In genomic region chr18:3252843-3253242, GRCh38 we compare ENCODE assay signal across 16 cellular contexts. TPM values are rescaled to one million over a fixed set of nuclear protein-coding genes. Genes with fewer than 3 reads are reported as not detected.
DNase-seq lines count a peak whose midpoint lies in the region; ATAC-seq and TF ChIP-seq lines count a peak whose summit lies in the region.
"Had no signal": no experiment of that assay in that cellular context is flagged by ENCODE, and none has a peak within 500 bp of the region (broad histone marks: within the 10 kb centered on the region; RNA-seq: fewer than 3 reads in every experiment).

No MANE protein-coding gene starts in this region.

- no peak overlapping the region for H3K9ac ChIP-seq in mesenchymal stem cell (ENCODE audit: low read length)

- H3K4me1 ChIP-seq in right cardiac atrium (ENCODE audit: control insufficient read depth, insufficient read depth, low read length) (peaks cover 4% of the 10 kb centered on the region), mesenchymal stem cell (ENCODE audit: control insufficient read depth, insufficient read depth, low read depth, low read length) (peaks cover 5% of the 10 kb centered on the region), tibial artery (peaks cover 0 to 87% (median 46%) of the 10 kb centered on the region in 4 donors)

- H2BK120ac ChIP-seq in mesenchymal stem cell (ENCODE audit: low read depth, low read length): no peak overlapping the region

- H3K36me3 ChIP-seq in mesenchymal stem cell (ENCODE audit: control insufficient read depth in 1 of 2, insufficient read depth in 2 of 2, low read depth in 1 of 2, low read length in 2 of 2) (peaks cover 11 to 61% of the 10 kb centered on the region in 2 experiments), tibial artery (peaks cover 48 to 50% (median 48%) of the 10 kb centered on the region in 3 donors)

- intact Hi-C loops in right cardiac atrium (cut with DNase I): no loop called here
- intact Hi-C loops in cardiac septum (cut with DNase I): no loop called here
- intact Hi-C loops in activated T-helper 1 cell treated with anti-CD3 and anti-CD28 coated beads, Interleukin-12 subunit alpha, Interleukin-12 subunit beta, Interleukin-2, Interleukin-4 antibody, amounts not matched to agents 30 ng/mL and 10 ng/mL and 1 ng/mL, durations not matched to agents 14 hours and 24 hours and 36 hours (cut with micrococcal nuclease): no loop called here
- intact Hi-C loops in tibial artery (cut with DNase I; ENCODE audit: low total_unique reads): no loop called here

- H3K27ac Mint-ChIP-seq in activated T-helper 1 cell treated with anti-CD3 and anti-CD28 coated beads, Interleukin-12 subunit alpha, Interleukin-12 subunit beta, Interleukin-2, Interleukin-4 antibody, amounts not matched to agents 30 ng/mL and 10 ng/mL and 1 ng/mL, durations not matched to agents 14 hours and 24 hours and 36 hours: peak overlapping the region; percentile 46
- H3K27ac Mint-ChIP-seq: stimulated activated naive B cell treated with anti-CD40 and anti-IgM and Interleukin-4, amounts not matched to agents 10 μg/mL and 1 μg/mL and 100 μg/mL, for 72 hours had no signal

- H3K23ac ChIP-seq in mesenchymal stem cell (ENCODE audit: low read length in 2 of 2): no peak overlapping the region

- H3K27me3 Mint-ChIP-seq in activated T-helper 1 cell treated with anti-CD3 and anti-CD28 coated beads, Interleukin-12 subunit alpha, Interleukin-12 subunit beta, Interleukin-2, Interleukin-4 antibody, amounts not matched to agents 30 ng/mL and 10 ng/mL and 1 ng/mL, durations not matched to agents 14 hours and 24 hours and 36 hours (ENCODE audit: insufficient read depth): no peaks in the 10 kb centered on the region
- H3K27me3 Mint-ChIP-seq: stimulated activated naive B cell treated with anti-CD40 and anti-IgM and Interleukin-4, amounts not matched to agents 10 μg/mL and 1 μg/mL and 100 μg/mL, for 72 hours had no signal

- no peak overlapping the region for H2AK5ac ChIP-seq in mesenchymal stem cell (ENCODE audit: low read length, severe bottlenecking)

- H3K27me3 ChIP-seq in right cardiac atrium (ENCODE audit: control insufficient read depth, insufficient read depth) (no peaks in the 10 kb centered on the region), mesenchymal stem cell (ENCODE audit: control insufficient read depth in 1 of 2, insufficient read depth in 1 of 2, low read length in 2 of 2) (no peaks in the 10 kb centered on the region), tibial artery (no peaks in the 10 kb centered on the region)

- H3K4me3 ChIP-seq in right cardiac atrium (ENCODE audit: low read length) (peak overlapping the region; percentile 26), mesenchymal stem cell (ENCODE audit: insufficient read depth in 1 of 2, low read depth in 1 of 2, low read length in 2 of 2) (no peak overlapping the region), tibial artery (peak overlapping the region; percentile 1 to 6)

- H2AFZ ChIP-seq in mesenchymal stem cell (ENCODE audit: low read depth, low read length): no peak overlapping the region

- no peak overlapping the region for H2BK5ac ChIP-seq in mesenchymal stem cell (ENCODE audit: low read depth, low read length, poor library complexity, severe bottlenecking)

- no peak overlapping the region for H3K18ac ChIP-seq in mesenchymal stem cell (ENCODE audit: low read depth in 1 of 2, low read length in 2 of 2)

- H3K4me3 Mint-ChIP-seq in activated T-helper 1 cell treated with anti-CD3 and anti-CD28 coated beads, Interleukin-12 subunit alpha, Interleukin-12 subunit beta, Interleukin-2, Interleukin-4 antibody, amounts not matched to agents 30 ng/mL and 10 ng/mL and 1 ng/mL, durations not matched to agents 14 hours and 24 hours and 36 hours: peak overlapping the region; percentile 28
- H3K4me3 Mint-ChIP-seq: CD14-positive monocyte; stimulated activated naive B cell treated with anti-CD40 and anti-IgM and Interleukin-4, amounts not matched to agents 10 μg/mL and 1 μg/mL and 100 μg/mL, for 72 hours had no signal

- no peak for TF ChIP-seq CTCF in tibial artery (IDR thresholded peaks at IDR 0.05)

- no peak overlapping the region for H2BK15ac ChIP-seq in mesenchymal stem cell (ENCODE audit: low read depth, poor library complexity, severe bottlenecking)

- H4K8ac ChIP-seq in mesenchymal stem cell (ENCODE audit: low read length): no peak overlapping the region

- H3K9me3 ChIP-seq in right cardiac atrium (ENCODE audit: control insufficient read depth, low read length): no peaks in the 10 kb centered on the region
- H3K9me3 ChIP-seq in mesenchymal stem cell (ENCODE audit: control insufficient read depth, low read length): no peaks in the 10 kb centered on the region
- H3K9me3 ChIP-seq in tibial artery: no peaks in the 10 kb centered on the region

- H2BK12ac ChIP-seq in mesenchymal stem cell (ENCODE audit: low read length in 2 of 2): no peak overlapping the region

- no peak overlapping the region for H3K14ac ChIP-seq in mesenchymal stem cell (ENCODE audit: low read length in 2 of 2)

- H3K4ac ChIP-seq in mesenchymal stem cell (ENCODE audit: low read depth in 1 of 2, low read length in 2 of 2): no peak overlapping the region

- DNase-seq in right cardiac atrium (no peak), cardiac septum (ENCODE audit: low spot score) (no peak), mesenchymal stem cell (no peak), tibial artery (no peak)
- DNase-seq in activated T-helper 1 cell treated with anti-CD3 and anti-CD28 coated beads, Interleukin-12 subunit alpha, Interleukin-12 subunit beta, Interleukin-2, Interleukin-4 antibody, amounts not matched to agents 30 ng/mL and 10 ng/mL and 1 ng/mL, durations not matched to agents 14 hours and 24 hours and 36 hours (ENCODE audit: low spot score): no peak
- DNase-seq: activated CD4-positive, alpha-beta T cell treated with anti-CD3 and anti-CD28 coated beads for 4 hours; amniotic stem cell; Kasumi-1; NCI-H2081; NK-92 treated with Interleukin-12 subunit alpha and Interleukin-12 subunit beta, amount 100 ng/mL, for 24 hours; stimulated activated naive B cell treated with anti-CD40 and anti-IgM and Interleukin-4, amounts not matched to agents 10 μg/mL and 1 μg/mL and 100 μg/mL, for 72 hours had no signal

- H3K27ac ChIP-seq in right cardiac atrium (ENCODE audit: low read length) (peak overlapping the region; percentile 92), mesenchymal stem cell (ENCODE audit: low read length, poor library complexity, severe bottlenecking) (peak overlapping the region; percentile 19), tibial artery (peak overlapping the region; percentile 93 to 98)

- H4K91ac ChIP-seq in mesenchymal stem cell (ENCODE audit: low read length): no peak overlapping the region

- no peaks in the 10 kb centered on the region for H3K9me3 Mint-ChIP-seq in activated T-helper 1 cell treated with anti-CD3 and anti-CD28 coated beads, Interleukin-12 subunit alpha, Interleukin-12 subunit beta, Interleukin-2, Interleukin-4 antibody, amounts not matched to agents 30 ng/mL and 10 ng/mL and 1 ng/mL, durations not matched to agents 14 hours and 24 hours and 36 hours
- H3K9me3 Mint-ChIP-seq: CD14-positive monocyte; stimulated activated naive B cell treated with anti-CD40 and anti-IgM and Interleukin-4, amounts not matched to agents 10 μg/mL and 1 μg/mL and 100 μg/mL, for 72 hours had no signal

- WGBS in right cardiac atrium: 83% methylated on average over 1 of the region's 1 CpG
- no CpG with 5 or more reads among the region's 1 CpG for WGBS in mesenchymal stem cell

- ATAC-seq in right cardiac atrium (no peak), HG03565 (IDR thresholded peaks at IDR 0.05; ENCODE audit: unreplicated experiment) (no peak), GM19328 (IDR thresholded peaks at IDR 0.05; ENCODE audit: unreplicated experiment) (no peak), HG03342 (IDR thresholded peaks at IDR 0.05; ENCODE audit: unreplicated experiment) (no peak)
- ATAC-seq: left lobe of liver; stimulated activated naive B cell treated with anti-CD40 and anti-IgM and Interleukin-4, amounts not matched to agents 10 μg/mL and 1 μg/mL and 100 μg/mL, for 72 hours had no signal

- H3K4me2 ChIP-seq in mesenchymal stem cell (ENCODE audit: low read length, poor library complexity, severe bottlenecking): no peak overlapping the region

- H3K4me1 Mint-ChIP-seq in activated T-helper 1 cell treated with anti-CD3 and anti-CD28 coated beads, Interleukin-12 subunit alpha, Interleukin-12 subunit beta, Interleukin-2, Interleukin-4 antibody, amounts not matched to agents 30 ng/mL and 10 ng/mL and 1 ng/mL, durations not matched to agents 14 hours and 24 hours and 36 hours (ENCODE audit: low read depth): peaks cover 79% of the 10 kb centered on the region

- peaks cover 55% of the 10 kb centered on the region for H3K36me3 Mint-ChIP-seq in activated T-helper 1 cell treated with anti-CD3 and anti-CD28 coated beads, Interleukin-12 subunit alpha, Interleukin-12 subunit beta, Interleukin-2, Interleukin-4 antibody, amounts not matched to agents 30 ng/mL and 10 ng/mL and 1 ng/mL, durations not matched to agents 14 hours and 24 hours and 36 hours (ENCODE audit: low read depth)

- H3K79me1 ChIP-seq in mesenchymal stem cell (replicated peaks; ENCODE audit: low read length, poor library complexity, severe bottlenecking): peaks cover 2% of the 10 kb centered on the region

RNA-seq across cellular contexts. Expression of gene MYL12A, which starts 5.2 kb away (rescaled TPM):
- total RNA-seq in right cardiac atrium (100 to 1,000 TPM; 493 to 926 (median 671) TPM), cardiac septum (4,186 TPM)
- 1,833 TPM for polyA plus RNA-seq in right cardiac atrium
- total RNA-seq in activated T-helper 1 cell treated with anti-CD3 and anti-CD28 coated beads, Interleukin-12 subunit alpha, Interleukin-12 subunit beta, Interleukin-2, Interleukin-4 antibody, amounts not matched to agents 30 ng/mL and 10 ng/mL and 1 ng/mL, durations not matched to agents 14 hours and 24 hours and 36 hours: 330 and 334 TPM in 2 replicates
- polyA plus RNA-seq in mesenchymal stem cell (2013, experiment 1 of 2): 689 TPM
- polyA plus RNA-seq in mesenchymal stem cell (2013, experiment 2 of 2): 719 TPM

RNA-seq across cellular contexts. Expression of gene MYL12B, which starts 9.1 kb away (rescaled TPM):
- 100 to 1,000 TPM; 171 to 199 (median 174) TPM for total RNA-seq in right cardiac atrium
- polyA plus RNA-seq in right cardiac atrium: 343 TPM
- 228 TPM for total RNA-seq in cardiac septum
- total RNA-seq in activated T-helper 1 cell treated with anti-CD3 and anti-CD28 coated beads, Interleukin-12 subunit alpha, Interleukin-12 subunit beta, Interleukin-2, Interleukin-4 antibody, amounts not matched to agents 30 ng/mL and 10 ng/mL and 1 ng/mL, durations not matched to agents 14 hours and 24 hours and 36 hours: 234 and 235 TPM in 2 replicates
- 460 TPM for polyA plus RNA-seq in mesenchymal stem cell (2013, experiment 1 of 2)
- polyA plus RNA-seq in mesenchymal stem cell (2013, experiment 2 of 2): 471 TPM

RNA-seq across cellular contexts. Expression of gene MYOM1, which starts 33.1 kb away (rescaled TPM):
- total RNA-seq in right cardiac atrium (100 to 1,000 TPM; 337 to 479 (median 357) TPM), cardiac septum (878 TPM)
- 177 TPM for polyA plus RNA-seq in right cardiac atrium
- total RNA-seq in activated T-helper 1 cell treated with anti-CD3 and anti-CD28 coated beads, Interleukin-12 subunit alpha, Interleukin-12 subunit beta, Interleukin-2, Interleukin-4 antibody, amounts not matched to agents 30 ng/mL and 10 ng/mL and 1 ng/mL, durations not matched to agents 14 hours and 24 hours and 36 hours: 0.22 and 1.4 TPM in 2 replicates
- 0.11 TPM for polyA plus RNA-seq in mesenchymal stem cell (2013, experiment 1 of 2)
- polyA plus RNA-seq in mesenchymal stem cell (2013, experiment 2 of 2): 0.03 TPM

Comparison
In these comparisons a context has a peak if more than half of its experiments do, and no peak if none do; other contexts are left out.
1. H3K27ac ChIP-seq: peak in every context shown above with its lines; median percentile 96 in tibial artery; 92 in right cardiac atrium; 19 in mesenchymal stem cell.
2. H3K4me3 ChIP-seq: peak in right cardiac atrium (single experiment) and tibial artery (2 of 2); none in mesenchymal stem cell (0 of 2).
3. RNA of gene MYOM1, which starts 33.1 kb away (total RNA-seq): 878 TPM in cardiac septum (single experiment) and 337 to 479 TPM in right cardiac atrium; 0.22 to 1.4 TPM in activated T-helper 1 cell treated with anti-CD3 and anti-CD28 coated beads, Interleukin-12 subunit alpha, Interleukin-12 subunit beta, Interleukin-2, Interleukin-4 antibody, amounts not matched to agents 30 ng/mL and 10 ng/mL and 1 ng/mL, durations not matched to agents 14 hours and 24 hours and 36 hours; every median in the first group is over 100 times any median in the second.